In genomic region chr3:196942915-196943277, GRCh38 we compare ENCODE assay signal across 8 cellular contexts. TPM values are rescaled to one million over a fixed set of nuclear protein-coding genes. Genes with fewer than 3 reads are reported as not detected.
DNase-seq lines count a peak whose midpoint lies in the region; ATAC-seq and TF ChIP-seq lines count a peak whose summit lies in the region.

No MANE protein-coding gene starts in this region.

- peak; percentile 5 for ATAC-seq in GM19025 (IDR thresholded peaks at IDR 0.05; ENCODE audit: low read depth, unreplicated experiment)
- peak; percentile 10 for ATAC-seq in HG03571 (IDR thresholded peaks at IDR 0.05; ENCODE audit: unreplicated experiment)
- ATAC-seq in activated T-cell treated with anti-CD3 and anti-CD28 coated beads, Interleukin-2, amount 50 U/mL, for 72 hours (replicated peaks in 1 of 2), result peak in 1 of 2 donors; percentile 4
- no peak for ATAC-seq in GM18870 (IDR thresholded peaks at IDR 0.05; ENCODE audit: unreplicated experiment)

- WGBS in prostate gland, result under 1% methylated on average over 19 of the region's 25 CpGs

- H3K27ac ChIP-seq in A673 (ENCODE audit: low read depth, low read length, poor library complexity, severe bottlenecking) (peak overlapping the region; percentile 97), left ventricle myocardium inferior (replicated peaks) (peak overlapping the region; percentile 90), prostate gland (peak overlapping the region; percentile 87 to 89)

- peaks cover 8 to 13% of the 10 kb centered on the region in 2 donors for H3K36me3 Mint-ChIP-seq in activated T-cell treated with anti-CD3 and anti-CD28 coated beads, Interleukin-2, amount 50 U/mL, for 72 hours (ENCODE audit: insufficient read depth in 2 of 2)

- peak overlapping the region; percentile 98 for H3K4me3 Mint-ChIP-seq in activated T-cell treated with anti-CD3 and anti-CD28 coated beads, Interleukin-2, amount 50 U/mL, for 72 hours

- CTCF ChIA-PET in A673 (lab: Charles Lee), result interaction anchor here (0.5 kb wide), 2 partner anchors 232 to 362 kb away, joined by 3 to 6 read pairs; no protein-coding TSS in a partner anchor

- POLR2A ChIA-PET in A673 (lab: Charles Lee; ENCODE audit: low non-redundant PET), result interaction anchor here (0.6 kb wide), 1 partner anchor 421 kb away, joined by 4 read pairs; no protein-coding TSS in a partner anchor

- H3K4me1 Mint-ChIP-seq in activated T-cell treated with anti-CD3 and anti-CD28 coated beads, Interleukin-2, amount 50 U/mL, for 72 hours (ENCODE audit: low read depth), result peaks cover 64% of the 10 kb centered on the region

- no peaks in the 10 kb centered on the region for H3K27me3 ChIP-seq in A673 (replicated peaks; ENCODE audit: insufficient read depth, low read depth, low read length, poor library complexity)
- no peaks in the 10 kb centered on the region for H3K27me3 ChIP-seq in left ventricle myocardium inferior (ENCODE audit: low read depth)
- H3K27me3 ChIP-seq in prostate gland (replicated peaks; ENCODE audit: insufficient read depth), result no peaks in the 10 kb centered on the region

- peak overlapping the region; percentile 93 for H3K27ac Mint-ChIP-seq in activated T-cell treated with anti-CD3 and anti-CD28 coated beads, Interleukin-2, amount 50 U/mL, for 72 hours

- DNase-seq in A673 (ENCODE audit: low spot score) (peak; percentile 17), left ventricle myocardium inferior (no peak), prostate gland (ENCODE audit: low spot score) (no peak), NCI-H510A (lab: John Stamatoyannopoulos, UW) (no peak)
- peak in 1 of 2 donors; percentile 27 for DNase-seq in activated T-cell treated with anti-CD3 and anti-CD28 coated beads, Interleukin-2, amount 50 U/mL, for 72 hours

- H3K9me3 Mint-ChIP-seq in activated T-cell treated with anti-CD3 and anti-CD28 coated beads, Interleukin-2, amount 50 U/mL, for 72 hours, result no peaks in the 10 kb centered on the region

- H3K36me3 ChIP-seq in A673 (ENCODE audit: insufficient read depth, low read length, poor library complexity, severe bottlenecking) (peaks cover 17% of the 10 kb centered on the region), left ventricle myocardium inferior (peaks cover 26% of the 10 kb centered on the region), prostate gland (no peaks in the 10 kb centered on the region)

- peak overlapping the region; percentile 95 for H3K4me3 ChIP-seq in A673 (ENCODE audit: low read depth, low read length, poor library complexity, severe bottlenecking)
- H3K4me3 ChIP-seq in left ventricle myocardium inferior, result peak overlapping the region; percentile 91
- H3K4me3 ChIP-seq in prostate gland, result peak overlapping the region; percentile 90 to 100

- TSS peak; percentile 76 for BruUV-seq in A673 (replicated peaks; lab: Mats Ljungman, UMichigan)

- no peak for TF ChIP-seq CTCF in A673 (conservative IDR thresholded peaks at IDR 0.05; ENCODE audit: low read depth, low read length)
- no peak for TF ChIP-seq CTCF in left ventricle myocardium inferior (IDR thresholded peaks at IDR 0.05; ENCODE audit: borderline replicate concordance)
- no peak for TF ChIP-seq CTCF in prostate gland (IDR thresholded peaks at IDR 0.05)

- H3K27me3 Mint-ChIP-seq in activated T-cell treated with anti-CD3 and anti-CD28 coated beads, Interleukin-2, amount 50 U/mL, for 72 hours (ENCODE audit: low read depth), result no peaks in the 10 kb centered on the region

- intact Hi-C loops in A673 (cut with micrococcal nuclease; ENCODE audit: unreplicated experiment) (loop anchor here (10.0 kb wide), 2 partner anchors 228 to 338 kb away; partner anchors contain the start of genes CEP19 and PIGX), left ventricle myocardium inferior (cut with micrococcal nuclease) (no loop called here), prostate gland (cut with DNase I) (loop anchor here (5.0 kb wide), 1 partner anchor 76 kb away; the partner anchor contains the start of gene SENP5)

- no peak for TF ChIP-seq POLR2A in prostate gland (IDR thresholded peaks at IDR 0.05)

- H3K4me1 ChIP-seq in A673 (ENCODE audit: insufficient read depth, low read length, poor library complexity, severe bottlenecking), result peaks cover 12% of the 10 kb centered on the region
- H3K4me1 ChIP-seq in left ventricle myocardium inferior, result peaks cover 47% of the 10 kb centered on the region
- peaks cover 8% of the 10 kb centered on the region for H3K4me1 ChIP-seq in prostate gland (replicated peaks)

- H3K9me3 ChIP-seq in A673 (ENCODE audit: low read depth, low read length, poor library complexity, severe bottlenecking), result no peaks in the 10 kb centered on the region
- H3K9me3 ChIP-seq in left ventricle myocardium inferior (replicated peaks), result no peaks in the 10 kb centered on the region
- no peaks in the 10 kb centered on the region for H3K9me3 ChIP-seq in prostate gland

RNA-seq across cellular contexts. Expression of gene NCBP2, which starts 0.6 kb away (rescaled TPM):
- total RNA-seq in A673 (2021), result 87.6 and 93.7 TPM in 2 replicates
- total RNA-seq in activated T-cell treated with anti-CD3 and anti-CD28 coated beads, Interleukin-2, amount 50 U/mL, for 72 hours, result 10 to 100 TPM; 71.4 to 84.3 TPM
- 36.9 TPM for total RNA-seq in left ventricle myocardium inferior
- 10 to 100 TPM; 35.4 to 38.2 TPM for total RNA-seq in prostate gland

RNA-seq across cellular contexts. Expression of gene PIGZ, which starts 25.7 kb away (rescaled TPM):
- 0.68 and 0.69 TPM in 2 replicates for total RNA-seq in A673 (2021)
- 1 to 10 TPM; 1.1 to 1.7 TPM for total RNA-seq in activated T-cell treated with anti-CD3 and anti-CD28 coated beads, Interleukin-2, amount 50 U/mL, for 72 hours
- total RNA-seq in left ventricle myocardium inferior, result 3.7 TPM
- total RNA-seq in prostate gland, result 10 to 100 TPM in 1 of 2 donors, 1 to 10 TPM in 1; 4.7 to 11.3 TPM
